Comparison of ENCODE assay signal across 29 cellular contexts in genomic region chr1:218292515-218292914, GRCh38.
"Had no signal": no experiment of that assay in that cellular context is flagged by ENCODE, and none has a peak within 500 bp of the region (broad histone marks: within the 10 kb centered on the region; RNA-seq: fewer than 3 reads in every experiment).

No MANE protein-coding gene starts in this region.

- H3K4me3 Mint-ChIP-seq: natural killer cell; nephron; neural progenitor cell; stimulated activated effector memory CD8-positive, alpha-beta T cell treated with anti-CD3 and anti-CD28 coated beads, Interleukin-12 subunit alpha, Interleukin-12 subunit beta, amount 100 ng/mL, for 72 hours; stimulated activated naive B cell treated with anti-CD40 and anti-IgM and Interleukin-4, amounts not matched to agents 10 μg/mL and 1 μg/mL and 100 μg/mL, for 72 hours; stimulated activated naive CD8-positive, alpha-beta T cell treated with anti-CD3 and anti-CD28 coated beads, Interleukin-15, Interleukin-2, amounts not matched to agents 100 ng/mL and 50 ng/mL, for 24 hours; type B pancreatic cell had no signal

- ATAC-seq: natural killer cell; psoas muscle; right cardiac atrium; right lobe of liver; stimulated activated effector memory CD8-positive, alpha-beta T cell treated with anti-CD3 and anti-CD28 coated beads, Interleukin-12 subunit alpha, Interleukin-12 subunit beta, amount 100 ng/mL, for 72 hours; stimulated activated naive B cell treated with anti-CD40 and anti-IgM and Interleukin-4, amounts not matched to agents 10 μg/mL and 1 μg/mL and 100 μg/mL, for 72 hours; upper lobe of right lung had no signal

- H3K4me2 ChIP-seq: neural progenitor cell had no signal

- H2AFZ ChIP-seq: neural progenitor cell, parathyroid adenoma had no signal

- H3K9ac ChIP-seq: neural progenitor cell, parathyroid adenoma had no signal

- H3K27ac ChIP-seq: neural progenitor cell, ovary, parathyroid adenoma, psoas muscle, right lobe of liver, sigmoid colon, stomach, suprapubic skin, testis, tibial artery, transverse colon, upper lobe of right lung, uterus had no signal

- H3K9me3 ChIP-seq: ovary, psoas muscle, right lobe of liver, sigmoid colon, stomach, suprapubic skin, testis, tibial artery, transverse colon, upper lobe of right lung, uterus had no signal

- H3K4me1 Mint-ChIP-seq: natural killer cell, neural progenitor cell had no signal

- H3K27me3 ChIP-seq: neural progenitor cell, ovary, right lobe of liver, sigmoid colon, stomach, suprapubic skin, testis, tibial artery, transverse colon, upper lobe of right lung, uterus had no signal

- H3K27me3 Mint-ChIP-seq: progenitor cell of endocrine pancreas; stimulated activated naive B cell treated with anti-CD40 and anti-IgM and Interleukin-4, amounts not matched to agents 10 μg/mL and 1 μg/mL and 100 μg/mL, for 72 hours; stimulated activated naive CD8-positive, alpha-beta T cell treated with anti-CD3 and anti-CD28 coated beads, Interleukin-15, Interleukin-2, amounts not matched to agents 100 ng/mL and 50 ng/mL, for 24 hours; type B pancreatic cell had no signal

- H3K36me3 Mint-ChIP-seq: natural killer cell, neural progenitor cell had no signal

- DNase-seq: natural killer cell; occipital lobe; ovary; posterior cingulate gyrus; psoas muscle; right cardiac atrium; right lobe of liver; sigmoid colon; small intestine; stimulated activated CD4-positive, alpha-beta T cell treated with anti-CD3 and anti-CD28 coated beads, Interleukin-15, amount 100 ng/mL, for 24 hours; stimulated activated CD4-positive, alpha-beta T cell treated with anti-CD3 and anti-CD28 coated beads, Interleukin-2, amount 100 ng/mL, for 24 hours; stimulated activated CD4-positive, alpha-beta T cell treated with anti-CD3 and anti-CD28 coated beads, Interleukin-2, amount 100 ng/mL, for 48 hours; stimulated activated CD4-positive, alpha-beta T cell treated with anti-CD3 and anti-CD28 coated beads, Interleukin-4, amount 100 ng/mL, for 24 hours; stimulated activated naive B cell treated with anti-CD40 and anti-IgM and Interleukin-4, amounts not matched to agents 10 μg/mL and 1 μg/mL and 100 μg/mL, for 72 hours; stimulated activated naive CD4-positive, alpha-beta T cell treated with Interleukin-2 at 50 U/mL for 16 hours; stomach; testis; tibial artery; transverse colon; upper lobe of right lung; uterus had no signal

- H3K4me3 ChIP-seq: neural progenitor cell, ovary, psoas muscle, right lobe of liver, sigmoid colon, stomach, suprapubic skin, testis, tibial artery, transverse colon, upper lobe of right lung, uterus had no signal

- H3K4me1 ChIP-seq: neural progenitor cell, parathyroid adenoma, right lobe of liver, sigmoid colon, suprapubic skin, testis, upper lobe of right lung, uterus had no signal

- FAIRE-seq: small intestine had no signal

- H3K27ac Mint-ChIP-seq: natural killer cell; nephron; neural progenitor cell; progenitor cell of endocrine pancreas; stimulated activated effector memory CD8-positive, alpha-beta T cell treated with anti-CD3 and anti-CD28 coated beads, Interleukin-12 subunit alpha, Interleukin-12 subunit beta, amount 100 ng/mL, for 72 hours; stimulated activated naive B cell treated with anti-CD40 and anti-IgM and Interleukin-4, amounts not matched to agents 10 μg/mL and 1 μg/mL and 100 μg/mL, for 72 hours; stimulated activated naive CD8-positive, alpha-beta T cell treated with anti-CD3 and anti-CD28 coated beads, Interleukin-15, Interleukin-2, amounts not matched to agents 100 ng/mL and 50 ng/mL, for 24 hours; type B pancreatic cell had no signal

- H3K9me3 Mint-ChIP-seq: natural killer cell; nephron; neural progenitor cell; stimulated activated effector memory CD8-positive, alpha-beta T cell treated with anti-CD3 and anti-CD28 coated beads, Interleukin-12 subunit alpha, Interleukin-12 subunit beta, amount 100 ng/mL, for 72 hours; stimulated activated naive B cell treated with anti-CD40 and anti-IgM and Interleukin-4, amounts not matched to agents 10 μg/mL and 1 μg/mL and 100 μg/mL, for 72 hours; stimulated activated naive CD8-positive, alpha-beta T cell treated with anti-CD3 and anti-CD28 coated beads, Interleukin-15, Interleukin-2, amounts not matched to agents 100 ng/mL and 50 ng/mL, for 24 hours; type B pancreatic cell had no signal

- H3K36me3 ChIP-seq: neural progenitor cell, ovary, right lobe of liver, upper lobe of right lung, uterus had no signal
